1 cellular context compared by ENCODE assay signal in genomic region chr12:109084425-109084824, GRCh38.
TF ChIP-seq lines count a peak whose summit lies in the region.

No MANE protein-coding gene starts in this region.

TF ChIP-seq in HepG2, 621 proteins besides CTCF, POLR2A, EP300 and RAD21 (continued from another document and continues in another):
- TF ChIP-seq SAP130 (CRISPR knock-in tag; IDR thresholded peaks at IDR 0.05; ENCODE audit: low read depth) = no peak
- TF ChIP-seq MAFK (conservative IDR thresholded peaks at IDR 0.05 in 1 of 2, IDR thresholded peaks at IDR 0.05 in 1 of 2; ENCODE audit: low read length in 2 of 2) = no peak
- no peak for TF ChIP-seq CREB3 (CRISPR knock-in tag; IDR thresholded peaks at IDR 0.05)
- peak; percentile 59 for TF ChIP-seq PAXIP1 (CRISPR knock-in tag; conservative IDR thresholded peaks at IDR 0.05)
- no peak for TF ChIP-seq ELF1 (CRISPR knock-in tag; IDR thresholded peaks at IDR 0.05)
- no peak for TF ChIP-seq PCBP1 (IDR thresholded peaks at IDR 0.05; ENCODE audit: borderline replicate concordance, low read depth, low read length)
- TF ChIP-seq ZNF737 (CRISPR knock-in tag; IDR thresholded peaks at IDR 0.05; ENCODE audit: borderline replicate concordance) = no peak
- no peak for TF ChIP-seq KLF15 (CRISPR knock-in tag; IDR thresholded peaks at IDR 0.05; ENCODE audit: borderline replicate concordance)
- TF ChIP-seq NR2F6 (IDR thresholded peaks at IDR 0.05) = peak; percentile 56
- peak; percentile 55; the same call in 1 of the 2 replicates for TF ChIP-seq NR2F6 (CRISPR knock-in tag; IDR thresholded peaks at IDR 0.05)
- TF ChIP-seq NAIF1 (CRISPR knock-in tag; IDR thresholded peaks at IDR 0.05; ENCODE audit: borderline replicate concordance) = no peak
- TF ChIP-seq HOXD1 (CRISPR knock-in tag; IDR thresholded peaks at IDR 0.05) = no peak
- TF ChIP-seq ZMYM4 (CRISPR knock-in tag; IDR thresholded peaks at IDR 0.05) = peak; percentile 58
- no peak for TF ChIP-seq ZFP37 (CRISPR knock-in tag; IDR thresholded peaks at IDR 0.05; ENCODE audit: borderline replicate concordance)
- TF ChIP-seq NFATC3 (CRISPR knock-in tag; IDR thresholded peaks at IDR 0.05) = no peak
- TF ChIP-seq SIN3B (IDR thresholded peaks at IDR 0.05; ENCODE audit: low read length) = no peak
- TF ChIP-seq U2AF2 (IDR thresholded peaks at IDR 0.05; ENCODE audit: low read depth, low read length) = no peak
- TF ChIP-seq ZBTB7B (CRISPR knock-in tag; IDR thresholded peaks at IDR 0.05) = no peak
- no peak for TF ChIP-seq ZNF614 (CRISPR knock-in tag; IDR thresholded peaks at IDR 0.05; ENCODE audit: borderline replicate concordance)
- no peak for TF ChIP-seq JUND (CRISPR knock-in tag; IDR thresholded peaks at IDR 0.05)
- no peak for TF ChIP-seq ZNF761 (CRISPR knock-in tag; conservative IDR thresholded peaks at IDR 0.05)
- peak; percentile 57; the same call in 1 of the 2 replicates for TF ChIP-seq HNRNPUL1 (IDR thresholded peaks at IDR 0.05; ENCODE audit: low read depth, low read length)
- TF ChIP-seq FOXM1 (CRISPR knock-in tag; IDR thresholded peaks at IDR 0.05) = no peak
- 0 out of 2 replicates have a peak, but pooled peaks have one; percentile 40 for TF ChIP-seq MIXL1 (CRISPR knock-in tag; IDR thresholded peaks at IDR 0.05)
- TF ChIP-seq MAFG (CRISPR knock-in tag; IDR thresholded peaks at IDR 0.05) = no peak
- TF ChIP-seq BCL3 (CRISPR knock-in tag; IDR thresholded peaks at IDR 0.05) = no peak
- TF ChIP-seq UBTF (CRISPR knock-in tag; IDR thresholded peaks at IDR 0.05) = no peak
- TF ChIP-seq SSRP1 (CRISPR knock-in tag; IDR thresholded peaks at IDR 0.05) = no peak
- no peak for TF ChIP-seq ZFP62 (CRISPR knock-in tag; IDR thresholded peaks at IDR 0.05)
- no peak for TF ChIP-seq ZNF589 (CRISPR knock-in tag; conservative IDR thresholded peaks at IDR 0.05)
- TF ChIP-seq GPN1 (CRISPR knock-in tag; IDR thresholded peaks at IDR 0.05; ENCODE audit: borderline replicate concordance) = no peak
- no peak for TF ChIP-seq ZNF776 (CRISPR knock-in tag; IDR thresholded peaks at IDR 0.05)
- TF ChIP-seq MBNL3 (CRISPR knock-in tag; conservative IDR thresholded peaks at IDR 0.05) = no peak
- TF ChIP-seq KDM6A (CRISPR knock-in tag; IDR thresholded peaks at IDR 0.05; ENCODE audit: low read depth) = 0 out of 2 replicates have a peak, but pooled peaks have one; percentile 19
- TF ChIP-seq ZBTB37 (CRISPR knock-in tag; IDR thresholded peaks at IDR 0.05) = no peak
- no peak for TF ChIP-seq ZNF609 (CRISPR knock-in tag; IDR thresholded peaks at IDR 0.05; ENCODE audit: borderline replicate concordance)
- TF ChIP-seq ZNF652 (CRISPR knock-in tag; IDR thresholded peaks at IDR 0.05; ENCODE audit: borderline replicate concordance, low read depth) = no peak
- TF ChIP-seq ZBED4 (CRISPR knock-in tag; IDR thresholded peaks at IDR 0.05; ENCODE audit: borderline replicate concordance) = no peak
- no peak for TF ChIP-seq NR3C1 (CRISPR knock-in tag; IDR thresholded peaks at IDR 0.05)
- TF ChIP-seq HNF4G (IDR thresholded peaks at IDR 0.05; ENCODE audit: borderline replicate concordance, low read depth, low read length) = peak; percentile 34; the same call in 1 of the 2 replicates
- no peak for TF ChIP-seq HNF4G (CRISPR knock-in tag; IDR thresholded peaks at IDR 0.05; ENCODE audit: borderline replicate concordance, low read depth)
- TF ChIP-seq GTF2F1 (IDR thresholded peaks at IDR 0.05; ENCODE audit: low read length) = no peak
- TF ChIP-seq ZGPAT (CRISPR knock-in tag; IDR thresholded peaks at IDR 0.05) = no peak
- no peak for TF ChIP-seq LCORL (IDR thresholded peaks at IDR 0.05)
- peak; percentile 52; the same call in 1 of the 2 replicates for TF ChIP-seq LCORL (CRISPR knock-in tag; IDR thresholded peaks at IDR 0.05)
- TF ChIP-seq THAP7 (CRISPR knock-in tag; IDR thresholded peaks at IDR 0.05) = no peak
